30 cellular contexts compared by ENCODE assay signal in the genomic region with DNA sequence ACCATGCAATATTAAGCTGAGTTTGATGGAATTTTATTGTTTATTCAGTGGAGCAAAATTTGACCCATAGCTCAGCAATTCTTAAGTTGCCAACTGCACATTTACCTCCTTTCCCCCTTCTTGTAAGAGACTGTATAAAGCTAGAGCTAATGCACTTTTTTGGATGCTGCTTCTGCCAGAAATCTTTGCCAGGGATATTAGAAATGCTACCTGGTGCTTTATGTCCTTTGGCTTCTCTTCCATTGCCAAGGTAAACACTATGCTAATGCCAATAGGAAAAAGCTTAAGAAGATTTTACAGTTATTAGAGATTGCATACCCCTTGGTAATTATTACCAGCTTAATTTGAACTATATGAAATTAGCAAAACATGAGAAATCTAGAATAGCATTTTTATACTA.
"Had no signal": no experiment of that assay in that cellular context is flagged by ENCODE, and none has a peak within 500 bp of the region (broad histone marks: within the 10 kb centered on the region; RNA-seq: fewer than 3 reads in every experiment).

No MANE protein-coding gene starts in this region.

- H3K4me1 ChIP-seq: ascending aorta, colonic mucosa had no signal

- H3K27me3 ChIP-seq: ascending aorta, cardiac muscle cell, colonic mucosa had no signal

- ATAC-seq: activated CD4-positive, alpha-beta T cell treated with anti-CD3 and anti-CD28 coated beads for 36 hours; activated CD4-positive, CD25-positive, alpha-beta regulatory T cell treated with anti-CD3 and anti-CD28 coated beads, Interleukin-2, amount 50 U/mL, for 24 hours; activated CD8-positive, alpha-beta memory T cell treated with anti-CD3 and anti-CD28 coated beads, Interleukin-2, amount 10 ng/mL, durations not matched to agents 7 days and 5 days; activated CD8-positive, alpha-beta T cell treated with anti-CD3 and anti-CD28 coated beads, Interleukin-2, amount 10 ng/mL, durations not matched to agents 7 days and 5 days; activated naive CD8-positive, alpha-beta T cell treated with anti-CD3 and anti-CD28 coated beads, Interleukin-2, amount 50 U/mL, for 24 hours; WTC11 had no signal

- H3K4me3 ChIP-seq: ascending aorta, cardiac muscle cell, colonic mucosa had no signal

- H3K36me3 ChIP-seq: ascending aorta, cardiac muscle cell, colonic mucosa, WERI-Rb-1 had no signal

- DNase-seq: activated CD4-positive, alpha-beta memory T cell treated with anti-CD3 and anti-CD28 coated beads, Interleukin-2, amount 10 ng/mL, durations not matched to agents 7 days and 5 days; activated CD4-positive, alpha-beta T cell treated with anti-CD3 and anti-CD28 coated beads for 1 hour; activated CD4-positive, alpha-beta T cell treated with anti-CD3 and anti-CD28 coated beads for 36 hours; activated CD4-positive, alpha-beta T cell treated with anti-CD3 and anti-CD28 coated beads for 48 hours; activated CD4-positive, alpha-beta T cell treated with anti-CD3 and anti-CD28 coated beads, Interleukin-2, amount 10 ng/mL, durations not matched to agents 7 days and 5 days; activated CD4-positive, alpha-beta T cell treated with anti-CD3 and anti-CD28 coated beads, Interleukin-2, amount 50 U/mL, for 48 hours; activated CD4-positive, CD25-positive, alpha-beta regulatory T cell; activated CD8-positive, alpha-beta memory T cell treated with anti-CD3 and anti-CD28 coated beads for 24 hours; activated CD8-positive, alpha-beta memory T cell treated with anti-CD3 and anti-CD28 coated beads, Interleukin-2, amount 10 ng/mL, durations not matched to agents 7 days and 5 days; activated CD8-positive, alpha-beta memory T cell treated with anti-CD3 and anti-CD28 coated beads, Interleukin-2, amount 50 U/mL, for 48 hours; activated CD8-positive, alpha-beta T cell treated with anti-CD3 and anti-CD28 coated beads, Interleukin-2, amount 10 ng/mL, durations not matched to agents 7 days and 5 days; activated effector memory CD4-positive, alpha-beta T cell treated with Interleukin-2 at 50 U/mL for 16 hours; activated gamma-delta T cell; activated naive CD4-positive, alpha-beta T cell treated with anti-CD3 and anti-CD28 coated beads, Interleukin-2, amount 10 ng/mL, durations not matched to agents 7 days and 5 days; activated naive CD4-positive, alpha-beta T cell treated with Interleukin-2 at 50 U/mL for 16 hours; activated naive CD8-positive, alpha-beta T cell treated with anti-CD3 and anti-CD28 coated beads, Interleukin-2, amount 10 ng/mL, durations not matched to agents 7 days and 5 days; activated naive CD8-positive, alpha-beta T cell treated with anti-CD3 and anti-CD28 coated beads, Interleukin-2, amount 50 U/mL, for 24 hours; activated T-cell treated with anti-CD3 and anti-CD28 coated beads, Interleukin-2, amount 50 U/mL, for 24 hours; activated T-cell treated with anti-CD3 and anti-CD28 coated beads, Interleukin-2, amount 50 U/mL, for 48 hours; amygdala; anterior cingulate cortex; colonic mucosa; cortex of kidney; T-helper 2 cell; T-helper 9 cell; WERI-Rb-1 had no signal

- H3K9me3 ChIP-seq: ascending aorta, colonic mucosa had no signal

- H3K27ac ChIP-seq: ascending aorta, cardiac muscle cell, colonic mucosa, WERI-Rb-1 had no signal
